ENCODE assay signal across 8 cellular contexts in the genomic region with DNA sequence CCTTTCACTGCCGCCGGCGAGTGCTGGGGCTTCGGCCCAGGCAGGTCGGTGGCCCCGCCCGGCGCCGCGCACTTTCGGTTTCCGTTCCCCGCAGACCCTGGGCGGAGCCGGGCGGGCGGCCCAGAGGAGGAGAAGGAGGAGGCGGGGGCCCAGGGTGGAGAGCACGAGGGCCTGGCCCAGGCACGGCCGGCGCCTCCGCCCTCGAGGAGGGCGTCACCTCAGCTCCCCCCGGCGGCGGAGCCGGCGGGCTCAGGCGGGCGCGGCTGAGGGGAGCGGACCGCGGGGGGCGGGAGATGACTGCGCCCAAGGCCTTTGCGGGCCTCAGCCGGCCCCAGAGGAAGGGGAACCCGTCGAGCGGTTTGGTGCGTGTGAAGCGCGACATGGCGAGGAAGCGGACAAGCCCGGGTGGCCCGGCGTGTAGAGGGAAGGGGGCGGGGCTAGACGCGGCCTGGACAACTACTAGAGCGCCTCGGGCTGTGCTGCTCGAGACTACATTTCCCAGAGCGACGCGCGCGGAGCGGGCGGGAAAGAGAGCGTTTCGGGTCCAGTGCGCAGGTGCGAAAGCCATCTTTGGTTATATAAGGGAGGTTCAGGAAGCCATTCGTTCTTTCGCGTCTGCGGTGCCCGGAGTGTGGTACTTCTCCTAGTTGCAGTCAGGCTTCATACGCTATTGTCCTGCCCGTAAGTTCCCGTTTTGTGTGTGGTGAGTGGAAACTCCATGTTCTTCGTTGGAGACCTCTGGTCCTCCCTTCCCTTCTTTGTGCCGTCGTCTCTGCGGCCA. TPM values are rescaled to one million over a fixed set of nuclear protein-coding genes. Genes with fewer than 3 reads are reported as not detected.
DNase-seq lines count a peak whose midpoint lies in the region; TF ChIP-seq lines count a peak whose summit lies in the region.

A gene (minus strand): TSS at position 22 of the 781 bp plus-strand sequence. CDS start 2,218 bp downstream, outside the sequence.

- H3K4me3 ChIP-seq in effector memory CD4-positive, alpha-beta T cell (ENCODE audit: insufficient read depth, low read depth, low read length, poor library complexity, severe bottlenecking) = peak within 1 kb of the TSS; percentile 94

- CTCF ChIA-PET in activated CD8-positive, alpha-beta memory T cell treated with anti-CD3 and anti-CD28 coated beads for 36 hours (lab: Charles Lee) = no interaction called here

- DNase-seq in CMK (ENCODE audit: low read depth) (peak; percentile 95), GM20000 (ENCODE audit: low spot score) (peak; percentile 96), HT-29 (ENCODE audit: low spot score) (peak; percentile 100), NOMO-1 (lab: John Stamatoyannopoulos, UW; ENCODE audit: unreplicated experiment in 2 of 2) (peak; percentile 96 to 98), medulla oblongata (ENCODE audit: extremely low spot score) (peak; percentile 99)
- peak; percentile 96 to 98 (median 96) for DNase-seq in effector memory CD4-positive, alpha-beta T cell
- DNase-seq in stimulated activated CD8-positive, alpha-beta memory T cell treated with anti-CD3 and anti-CD28 coated beads, Interleukin-12 subunit alpha, Interleukin-12 subunit beta, amount 100 ng/mL, for 1 hour (ENCODE audit: low read depth) = peak; percentile 98

- peaks cover 15% of the 10 kb centered on the region for H3K4me1 ChIP-seq in effector memory CD4-positive, alpha-beta T cell (ENCODE audit: control insufficient read depth, insufficient read depth, low read length, poor library complexity, severe bottlenecking)

- peaks cover 43% of the 10 kb centered on the region for H3K36me3 ChIP-seq in effector memory CD4-positive, alpha-beta T cell (ENCODE audit: control insufficient read depth, insufficient read depth, low read length)

- TF ChIP-seq CTCF in GM20000 (IDR thresholded peaks at IDR 0.05; ENCODE audit: extremely low read depth, missing control alignments) = no peak

- H3K27ac ChIP-seq in effector memory CD4-positive, alpha-beta T cell (ENCODE audit: insufficient read depth, low read length, poor library complexity, severe bottlenecking) = peak within 1 kb of the TSS; percentile 93

- no peaks in the 10 kb centered on the region for H3K27me3 ChIP-seq in effector memory CD4-positive, alpha-beta T cell (replicated peaks; ENCODE audit: control insufficient read depth, insufficient read depth, low read length, poor library complexity, severe bottlenecking)

- H3K9me3 ChIP-seq in effector memory CD4-positive, alpha-beta T cell (ENCODE audit: control insufficient read depth, low read length) = peaks cover 35% of the 10 kb centered on the region

- POLR2A ChIA-PET in activated CD8-positive, alpha-beta memory T cell treated with anti-CD3 and anti-CD28 coated beads for 36 hours (lab: Charles Lee) = interaction anchor here (0.8 to 1.2 kb wide), 5 partner anchors 9 to 313 kb away, joined by 3 to 4 read pairs (median 3); no protein-coding TSS in a partner anchor

RNA-seq across cellular contexts. Expression of the gene that starts here (rescaled TPM):
- total RNA-seq in HT-29 (2014; rRNA removed; shearing (Covaris generic)) = 26.3 and 30.5 TPM in 2 replicates
- total RNA-seq in activated CD8-positive, alpha-beta memory T cell treated with anti-CD3 and anti-CD28 coated beads for 36 hours = 10 to 100 TPM; 47.3 to 47.6 TPM

Comparison
In these comparisons a context has a peak if more than half of its experiments do, and no peak if none do; other contexts are left out.
1. Peak in every context shown above with its lines: DNase-seq, H3K4me3 ChIP-seq and H3K27ac ChIP-seq.